ENCODE assay signal across 18 cellular contexts in genomic region chr2:170917219-170917851, GRCh38.
"Had no signal": no experiment of that assay in that cellular context is flagged by ENCODE, and none has a peak within 500 bp of the region (broad histone marks: within the 10 kb centered on the region; RNA-seq: fewer than 3 reads in every experiment).

No MANE protein-coding gene starts in this region.

- H3K4me1 Mint-ChIP-seq: brain; central memory CD8-positive, alpha-beta T cell; naive B cell; stimulated activated memory B cell treated with anti-CD40 and anti-IgM and Interleukin-4, amounts not matched to agents 10 μg/mL and 1 μg/mL and 100 μg/mL, for 72 hours had no signal

- H3K27ac Mint-ChIP-seq: activated naive CD8-positive, alpha-beta T cell; brain; effector memory CD8-positive, alpha-beta T cell; naive B cell; stimulated activated memory B cell treated with anti-CD40 and anti-IgM and Interleukin-4, amounts not matched to agents 10 μg/mL and 1 μg/mL and 100 μg/mL, for 72 hours had no signal

- H3K4me1 ChIP-seq: lower lobe of right lung, spleen, tibial artery, vagina had no signal

- H3K36me3 ChIP-seq: lower lobe of right lung, spleen, tibial artery, vagina had no signal

- H3K4me3 Mint-ChIP-seq: activated naive CD8-positive, alpha-beta T cell; brain; central memory CD8-positive, alpha-beta T cell; effector memory CD8-positive, alpha-beta T cell; naive B cell; stimulated activated memory B cell treated with anti-CD40 and anti-IgM and Interleukin-4, amounts not matched to agents 10 μg/mL and 1 μg/mL and 100 μg/mL, for 72 hours had no signal

- DNase-seq: activated effector memory CD4-positive, alpha-beta T cell treated with Interleukin-2 at 50 U/mL for 16 hours; activated T-cell treated with anti-CD3 and anti-CD28 coated beads, Interleukin-2, amount 50 U/mL, for 1 hour; amygdala; effector memory CD8-positive, alpha-beta T cell; hypothalamus; lower lobe of right lung; naive B cell; nucleus accumbens; right cardiac atrium; spleen; stimulated activated CD4-positive, alpha-beta T cell treated with anti-CD3 and anti-CD28 coated beads, Interleukin-1b, Interleukin-23, amount 100 ng/mL, for 48 hours; tibial artery had no signal

- H3K27me3 ChIP-seq: spleen, tibial artery, vagina had no signal

- H3K4me3 ChIP-seq: lower lobe of right lung, spleen, tibial artery, vagina had no signal

- H3K9me3 ChIP-seq: vagina had no signal

- H3K27ac ChIP-seq: lower lobe of right lung, spleen, tibial artery, vagina had no signal

- ATAC-seq: activated CD4-positive, CD25-positive, alpha-beta regulatory T cell treated with anti-CD3 and anti-CD28 coated beads, Interleukin-2, amount 50 U/mL, for 24 hours; effector memory CD8-positive, alpha-beta T cell; lower lobe of right lung; right cardiac atrium; stimulated activated memory B cell treated with anti-CD40 and anti-IgM and Interleukin-4, amounts not matched to agents 10 μg/mL and 1 μg/mL and 100 μg/mL, for 72 hours had no signal

- H3K27me3 Mint-ChIP-seq: activated naive CD8-positive, alpha-beta T cell had no signal
